In genomic region chr21:30116474-30116873, GRCh38 we compare ENCODE assay signal across 3 cellular contexts.
TF ChIP-seq lines count a peak whose summit lies in the region.

No MANE protein-coding gene starts in this region.

TF ChIP-seq in A549, 52 proteins besides CTCF, POLR2A, EP300 and RAD21:
- no peak for TF ChIP-seq BHLHE40 (IDR thresholded peaks at IDR 0.05; ENCODE audit: low read depth, low read length)
- TF ChIP-seq MAFK (IDR thresholded peaks at IDR 0.05; ENCODE audit: partially characterized antibody): peak; percentile 84
- no peak for TF ChIP-seq HMGXB4 (CRISPR knock-in tag; IDR thresholded peaks at IDR 0.05; ENCODE audit: borderline replicate concordance)
- no peak for TF ChIP-seq ESRRA (IDR thresholded peaks at IDR 0.05; ENCODE audit: borderline replicate concordance, low read length)

TF ChIP-seq in IMR-90, 13 proteins besides CTCF, POLR2A, EP300 and RAD21:
- TF ChIP-seq CHD1 (IDR thresholded peaks at IDR 0.05; ENCODE audit: low read depth, low read length) (no peak), MAFK (IDR thresholded peaks at IDR 0.05; ENCODE audit: low read depth, low read length) (peak; percentile 95)

TF ChIP-seq in H1, 55 proteins besides CTCF, POLR2A, EP300 and RAD21:
- TF ChIP-seq SAP30 (IDR thresholded peaks at IDR 0.05; ENCODE audit: insufficient read depth, insufficient replicate concordance, low read length) (no peak), MAFK (IDR thresholded peaks at IDR 0.05; ENCODE audit: low read depth, low read length) (peak; percentile 75)
